ENCODE assay signal across 24 cellular contexts in genomic region chr20:57364451-57364850, GRCh38. TPM values are rescaled to one million over a fixed set of nuclear protein-coding genes. Genes with fewer than 3 reads are reported as not detected.
DNase-seq lines count a peak whose midpoint lies in the region; ATAC-seq, FAIRE-seq and TF ChIP-seq lines count a peak whose summit lies in the region.
"Had no signal": no experiment of that assay in that cellular context is flagged by ENCODE, and none has a peak within 500 bp of the region (broad histone marks: within the 10 kb centered on the region; RNA-seq: fewer than 3 reads in every experiment).

No MANE protein-coding gene starts in this region.

- in situ Hi-C loops in HepG2 (cut with HindIII; ENCODE audit: extremely low pct_ligation_motif_present, low pct_unique_long_range_greater_than_20kb), result no loop called here

- no peaks in the 10 kb centered on the region for H3K27me3 ChIP-seq in HepG2 (ENCODE audit: control insufficient read depth in 1 of 2, insufficient read depth in 2 of 2, low read length in 2 of 2)
- H3K27me3 ChIP-seq in right lobe of liver, result no peaks in the 10 kb centered on the region
- H3K27me3 ChIP-seq: BE2C; BLaER1 treated with 17β-estradiol and CSF1 and Interleukin-3, amounts not matched to agents 10 nM and 100 nM had no signal

- CTCF ChIA-PET in HepG2 (lab: Yijun Ruan, JAX; ENCODE audit: low intra/inter-chr PET ratio, low total read pairs), result no interaction called here

- no peak overlapping the region for H3K4me2 ChIP-seq in HepG2 (ENCODE audit: low read depth, low read length)
- H3K4me2 ChIP-seq: A549; BLaER1 treated with 17β-estradiol and CSF1 and Interleukin-3, amounts not matched to agents 10 nM and 100 nM had no signal

- peak overlapping the region; percentile 33 for H3K27ac Mint-ChIP-seq in activated T-cell treated with anti-CD3 and anti-CD28 coated beads, Interleukin-2, amount 50 U/mL, for 24 hours

- TF ChIP-seq EP300 in HepG2 (IDR thresholded peaks at IDR 0.05; ENCODE audit: low read depth in 2 of 2, low read length in 2 of 2), result no peak
- no peak for TF ChIP-seq EP300 in HepG2 (CRISPR knock-in tag; IDR thresholded peaks at IDR 0.05; ENCODE audit: borderline replicate concordance)

- peaks cover 10% of the 10 kb centered on the region; the same call in 1 of the 2 replicates for H4K20me1 ChIP-seq in HepG2 (ENCODE audit: insufficient read depth, low read length)

- H3K4me3 ChIP-seq in HepG2 (replicated peaks in 1 of 3; ENCODE audit: insufficient read depth in 1 of 3, low read depth in 2 of 3, low read length in 3 of 3) (no peak overlapping the region), right lobe of liver (no peak overlapping the region)
- H3K4me3 ChIP-seq: A549; BLaER1 treated with 17β-estradiol and CSF1 and Interleukin-3, amounts not matched to agents 10 nM and 100 nM; HAP-1 had no signal

- intact Hi-C loops in HepG2 (cut with micrococcal nuclease; ENCODE audit: unreplicated experiment) (no loop called here), right lobe of liver (cut with DNase I) (no loop called here)

- peaks cover 6% of the 10 kb centered on the region for H3K4me1 Mint-ChIP-seq in activated T-cell treated with anti-CD3 and anti-CD28 coated beads, Interleukin-2, amount 50 U/mL, for 24 hours (ENCODE audit: low read depth)

- no peak for ATAC-seq in HepG2
- ATAC-seq in right lobe of liver, result no peak
- ATAC-seq in HG03095 (IDR thresholded peaks at IDR 0.05; ENCODE audit: unreplicated experiment), result no peak
- ATAC-seq: A549 had no signal

- TF ChIP-seq CTCF in HepG2 (CRISPR knock-in tag; IDR thresholded peaks at IDR 0.05) (no peak), right lobe of liver (IDR thresholded peaks at IDR 0.05) (no peak)

- no peak overlapping the region for H3K9ac ChIP-seq in HepG2 (ENCODE audit: insufficient read depth, low read depth, low read length)
- H3K9ac ChIP-seq: BLaER1 treated with 17β-estradiol and CSF1 and Interleukin-3, amounts not matched to agents 10 nM and 100 nM had no signal

- peaks cover 62% of the 10 kb centered on the region for H3K36me3 Mint-ChIP-seq in activated T-cell treated with anti-CD3 and anti-CD28 coated beads, Interleukin-2, amount 50 U/mL, for 24 hours (ENCODE audit: low read depth)

- peaks cover 38 to 51% of the 10 kb centered on the region in 2 experiments for H3K36me3 ChIP-seq in HepG2 (replicated peaks in 1 of 2; ENCODE audit: control insufficient read depth in 1 of 2, insufficient read depth in 2 of 2, low read length in 2 of 2)
- peaks cover 0 to 61% (median 28%) of the 10 kb centered on the region in 4 donors for H3K36me3 ChIP-seq in right lobe of liver

- TF ChIP-seq RAD21 in HepG2 (CRISPR knock-in tag; IDR thresholded peaks at IDR 0.05), result no peak

- FAIRE-seq in HepG2 (lab: Jason Lieb, UNC), result no peak
- FAIRE-seq: A549, D721Med, GM12891, GM18507, H54 had no signal

- H3K27me3 Mint-ChIP-seq in activated T-cell treated with anti-CD3 and anti-CD28 coated beads, Interleukin-2, amount 50 U/mL, for 24 hours, result no peaks in the 10 kb centered on the region
- H3K27me3 Mint-ChIP-seq: CD4-positive, alpha-beta T cell; CD8-positive, alpha-beta memory T cell had no signal

- H3K9me3 Mint-ChIP-seq in activated T-cell treated with anti-CD3 and anti-CD28 coated beads, Interleukin-2, amount 50 U/mL, for 24 hours, result no peaks in the 10 kb centered on the region
- H3K9me3 Mint-ChIP-seq: CD4-positive, alpha-beta T cell; CD8-positive, alpha-beta memory T cell had no signal

- peaks cover 4% of the 10 kb centered on the region for H3K79me2 ChIP-seq in HepG2 (ENCODE audit: insufficient read depth, low read length)

- no peak overlapping the region for H3K4me3 Mint-ChIP-seq in activated T-cell treated with anti-CD3 and anti-CD28 coated beads, Interleukin-2, amount 50 U/mL, for 24 hours
- H3K4me3 Mint-ChIP-seq: CD14-positive monocyte; CD4-positive, alpha-beta T cell; CD8-positive, alpha-beta memory T cell had no signal

- H3K27ac ChIP-seq in HepG2 (ENCODE audit: extremely low read length, insufficient read depth, low read length), result no peak overlapping the region
- no peak overlapping the region for H3K27ac ChIP-seq in right lobe of liver
- H3K27ac ChIP-seq: A549; BLaER1 treated with 17β-estradiol and CSF1 and Interleukin-3, amounts not matched to agents 10 nM and 100 nM had no signal

- H2AFZ ChIP-seq in HepG2 (ENCODE audit: low read length), result no peak overlapping the region

- H3K9me3 ChIP-seq in HepG2 (ENCODE audit: low read length) (no peaks in the 10 kb centered on the region), right lobe of liver (no peaks in the 10 kb centered on the region)
- H3K9me3 ChIP-seq: A549; BE2C; BLaER1 treated with 17β-estradiol and CSF1 and Interleukin-3, amounts not matched to agents 10 nM and 100 nM; HAP-1 had no signal

- BruUV-seq in HepG2 (replicated peaks; lab: Mats Ljungman, UMichigan), result no TSS peak

- DNase-seq in activated T-cell treated with anti-CD3 and anti-CD28 coated beads, Interleukin-2, amount 50 U/mL, for 24 hours, result no peak
- DNase-seq in activated T-cell treated with anti-CD3 and anti-CD28 coated beads, Interleukin-2, amount 50 U/mL, for 48 hours, result no peak
- DNase-seq in HepG2 (ENCODE audit: low spot score) (no peak), right lobe of liver (no peak)
- DNase-seq: 8988T; ACHN; AML-193; BE2C; CD4-positive, alpha-beta T cell; CD8-positive, alpha-beta memory T cell; DMS 273 treated with DMSO at 0.1 percent for 48 hours; DMS79; EL; GDM1; GOT3 had no signal

- POLR2A ChIA-PET in HepG2 (lab: Yijun Ruan, JAX), result no interaction called here

- H3K4me1 ChIP-seq in HepG2 (ENCODE audit: insufficient read depth, low read length) (no peaks in the 10 kb centered on the region), right lobe of liver (no peaks in the 10 kb centered on the region)
- H3K4me1 ChIP-seq: A549, BE2C, HAP-1 had no signal

- no peak for TF ChIP-seq POLR2A in HepG2 (IDR thresholded peaks at IDR 0.05; ENCODE audit: insufficient read depth in 1 of 2, low read depth in 2 of 2, low read length in 2 of 2)
- TF ChIP-seq POLR2A in right lobe of liver (IDR thresholded peaks at IDR 0.05), result no peak

RNA-seq across cellular contexts. Expression of gene RAE1, which starts 13.4 kb away (rescaled TPM):
- total RNA-seq in HepG2 (2016; rRNA removed; fragmentation: Illumina TruSeq; extraction: Trizol) (72.9 and 84.7 TPM in 2 replicates), right lobe of liver (10 to 100 TPM in 4 of 6 experiments, 1 to 10 TPM in 2; 8.6 to 22.1 (median 11.1) TPM)
- 7.0 TPM in 2 replicates for total RNA-seq in HepG2 (2016; cell fraction: cytosol; rRNA removed; fragmentation: Illumina TruSeq; extraction: Trizol; ENCODE audit: low read depth)
- 69.1 and 75.0 TPM in 2 replicates for total RNA-seq in HepG2 (2016; cell fraction: insoluble cytoplasmic fraction; rRNA removed; fragmentation: Illumina TruSeq; extraction: Trizol)
- 12.7 and 13.6 TPM in 2 replicates for total RNA-seq in HepG2 (2016; cell fraction: membrane; rRNA removed; fragmentation: Illumina TruSeq; extraction: Trizol)
- 52.3 and 56.5 TPM in 2 replicates for total RNA-seq in HepG2 (2016; cell fraction: nucleus; rRNA removed; fragmentation: Illumina TruSeq; extraction: Trizol)
- polyA plus RNA-seq in HepG2 (2011; rRNA removed), result 29.2 and 36.1 TPM in 2 replicates
- polyA plus RNA-seq in HepG2 (2011; cell fraction: cytosol; rRNA removed), result 38.8 and 67.0 TPM in 2 replicates
- polyA plus RNA-seq in HepG2 (2011; cell fraction: nucleus; rRNA removed), result 104 and 106 TPM in 2 replicates
- polyA plus RNA-seq in HepG2 (2012), result 40.7 and 46.9 TPM in 2 replicates
- polyA plus RNA-seq in HepG2 (2016; cell fraction: cytosol; fragmentation: Illumina TruSeq; extraction: Trizol; ENCODE audit: low read depth), result 5.7 and 6.3 TPM in 2 replicates
- polyA plus RNA-seq in HepG2 (2016; cell fraction: insoluble cytoplasmic fraction; fragmentation: Illumina TruSeq; extraction: Trizol; ENCODE audit: low read depth), result 85.9 and 97.1 TPM in 2 replicates
- polyA plus RNA-seq in HepG2 (2016; cell fraction: membrane; fragmentation: Illumina TruSeq; extraction: Trizol; ENCODE audit: low read depth), result 6.4 and 8.4 TPM in 2 replicates
- polyA plus RNA-seq in HepG2 (2016; cell fraction: nucleus; fragmentation: Illumina TruSeq; extraction: Trizol; ENCODE audit: insufficient read depth, low read depth), result 70.0 and 74.0 TPM in 2 replicates
- polyA minus RNA-seq in HepG2 (2011; rRNA and poly(A)+ RNA removed; ENCODE audit: low replicate concordance), result 47.5 and 58.8 TPM in 2 replicates
- 20.8 and 32.8 TPM in 2 replicates for polyA minus RNA-seq in HepG2 (2011; cell fraction: cytosol; rRNA and poly(A)+ RNA removed)
- polyA minus RNA-seq in HepG2 (2011; cell fraction: nucleus; rRNA and poly(A)+ RNA removed), result 119 and 124 TPM in 2 replicates

RNA-seq across cellular contexts. Expression of gene RBM38, which starts 26.7 kb away (rescaled TPM):
- total RNA-seq in HepG2 (2016; rRNA removed; fragmentation: Illumina TruSeq; extraction: Trizol) (29.6 and 34.2 TPM in 2 replicates), right lobe of liver (10 to 100 TPM in 3 of 6 experiments, 1 to 10 TPM in 3; 3.9 to 16.9 (median 9.6) TPM)
- 29.5 and 32.8 TPM in 2 replicates for total RNA-seq in HepG2 (2016; cell fraction: cytosol; rRNA removed; fragmentation: Illumina TruSeq; extraction: Trizol; ENCODE audit: low read depth)
- 24.0 and 34.3 TPM in 2 replicates for total RNA-seq in HepG2 (2016; cell fraction: insoluble cytoplasmic fraction; rRNA removed; fragmentation: Illumina TruSeq; extraction: Trizol)
- 69.5 and 80.5 TPM in 2 replicates for total RNA-seq in HepG2 (2016; cell fraction: membrane; rRNA removed; fragmentation: Illumina TruSeq; extraction: Trizol)
- 16.2 and 19.5 TPM in 2 replicates for total RNA-seq in HepG2 (2016; cell fraction: nucleus; rRNA removed; fragmentation: Illumina TruSeq; extraction: Trizol)
- polyA plus RNA-seq in HepG2 (2011; rRNA removed), result 24.2 and 30.0 TPM in 2 replicates
- 25.8 and 35.6 TPM in 2 replicates for polyA plus RNA-seq in HepG2 (2011; cell fraction: cytosol; rRNA removed)
- 24.4 and 25.9 TPM in 2 replicates for polyA plus RNA-seq in HepG2 (2011; cell fraction: nucleus; rRNA removed)
- polyA plus RNA-seq in HepG2 (2012), result 13.9 and 24.8 TPM in 2 replicates
- polyA plus RNA-seq in HepG2 (2016; cell fraction: cytosol; fragmentation: Illumina TruSeq; extraction: Trizol; ENCODE audit: low read depth), result 44.0 and 53.1 TPM in 2 replicates
- polyA plus RNA-seq in HepG2 (2016; cell fraction: insoluble cytoplasmic fraction; fragmentation: Illumina TruSeq; extraction: Trizol; ENCODE audit: low read depth), result 40.7 and 50.0 TPM in 2 replicates
- polyA plus RNA-seq in HepG2 (2016; cell fraction: membrane; fragmentation: Illumina TruSeq; extraction: Trizol; ENCODE audit: low read depth), result 80.4 and 89.1 TPM in 2 replicates
- polyA plus RNA-seq in HepG2 (2016; cell fraction: nucleus; fragmentation: Illumina TruSeq; extraction: Trizol; ENCODE audit: insufficient read depth, low read depth), result 34.0 and 39.8 TPM in 2 replicates
- polyA minus RNA-seq in HepG2 (2011; rRNA and poly(A)+ RNA removed; ENCODE audit: low replicate concordance), result 9.8 and 33.7 TPM in 2 replicates
- 16.2 and 17.4 TPM in 2 replicates for polyA minus RNA-seq in HepG2 (2011; cell fraction: cytosol; rRNA and poly(A)+ RNA removed)
- polyA minus RNA-seq in HepG2 (2011; cell fraction: nucleus; rRNA and poly(A)+ RNA removed), result 6.2 and 7.1 TPM in 2 replicates

RNA-seq across cellular contexts. Expression of gene SPO11, which starts 34.8 kb away (rescaled TPM):
- total RNA-seq in HepG2 (2016; rRNA removed; fragmentation: Illumina TruSeq; extraction: Trizol) (not detected in 2 replicates), right lobe of liver (not detected)
- not detected in 2 replicates for total RNA-seq in HepG2 (2016; cell fraction: cytosol; rRNA removed; fragmentation: Illumina TruSeq; extraction: Trizol; ENCODE audit: low read depth)
- total RNA-seq in HepG2 (2016; cell fraction: insoluble cytoplasmic fraction; rRNA removed; fragmentation: Illumina TruSeq; extraction: Trizol), result not detected in 2 replicates
- not detected in 2 replicates for total RNA-seq in HepG2 (2016; cell fraction: membrane; rRNA removed; fragmentation: Illumina TruSeq; extraction: Trizol)
- not detected in 2 replicates for total RNA-seq in HepG2 (2016; cell fraction: nucleus; rRNA removed; fragmentation: Illumina TruSeq; extraction: Trizol)
- polyA plus RNA-seq in HepG2 (2011; rRNA removed), result not detected in 2 replicates
- not detected in 2 replicates for polyA plus RNA-seq in HepG2 (2011; cell fraction: cytosol; rRNA removed)
- not detected in 2 replicates for polyA plus RNA-seq in HepG2 (2011; cell fraction: nucleus; rRNA removed)
- polyA plus RNA-seq in HepG2 (2012), result not detected in 2 replicates
- polyA plus RNA-seq in HepG2 (2016; cell fraction: cytosol; fragmentation: Illumina TruSeq; extraction: Trizol; ENCODE audit: low read depth), result not detected in 2 replicates
- polyA plus RNA-seq in HepG2 (2016; cell fraction: insoluble cytoplasmic fraction; fragmentation: Illumina TruSeq; extraction: Trizol; ENCODE audit: low read depth), result not detected in 2 replicates
- not detected in 2 replicates for polyA plus RNA-seq in HepG2 (2016; cell fraction: membrane; fragmentation: Illumina TruSeq; extraction: Trizol; ENCODE audit: low read depth)
- not detected in 2 replicates for polyA plus RNA-seq in HepG2 (2016; cell fraction: nucleus; fragmentation: Illumina TruSeq; extraction: Trizol; ENCODE audit: insufficient read depth, low read depth)
- not detected in 2 replicates for polyA minus RNA-seq in HepG2 (2011; rRNA and poly(A)+ RNA removed; ENCODE audit: low replicate concordance)
- polyA minus RNA-seq in HepG2 (2011; cell fraction: cytosol; rRNA and poly(A)+ RNA removed), result not detected in 2 replicates
- not detected in 2 replicates for polyA minus RNA-seq in HepG2 (2011; cell fraction: nucleus; rRNA and poly(A)+ RNA removed)
- total RNA-seq: CD4-positive, alpha-beta T cell; CD8-positive, alpha-beta memory T cell had no signal
- polyA plus RNA-seq: A549; CD14-positive monocyte; CD8-positive, alpha-beta memory T cell had no signal
